ENCODE assay signal across 1 cellular context in the genomic region with DNA sequence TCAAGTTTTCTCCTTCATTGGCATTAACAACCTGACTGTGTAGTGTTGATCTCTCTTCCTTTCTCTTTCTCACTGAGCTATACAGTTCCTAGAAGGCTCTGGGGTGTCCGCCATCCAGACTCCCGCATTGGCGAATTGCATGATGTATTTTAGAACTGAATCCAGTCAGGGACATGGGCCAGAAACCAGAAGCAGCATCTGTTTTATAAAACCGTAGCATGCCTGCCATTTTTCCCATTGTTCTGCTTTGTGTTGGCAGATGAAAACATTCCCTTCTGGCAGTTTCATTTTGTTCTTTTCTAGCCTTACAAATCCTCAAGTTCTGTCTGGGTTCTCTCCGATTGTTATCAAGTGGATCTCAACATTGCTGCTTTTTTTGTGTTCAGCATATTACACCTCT.
TF ChIP-seq lines count a peak whose summit lies in the region.

No MANE protein-coding gene starts in this region.

TF ChIP-seq in H1, 55 proteins besides CTCF, POLR2A, EP300 and RAD21:
- no peak for TF ChIP-seq POU5F1 (IDR thresholded peaks at IDR 0.05; ENCODE audit: low read depth, low read length)
- no peak for TF ChIP-seq CHD2 (IDR thresholded peaks at IDR 0.05; ENCODE audit: low read length)
- no peak for TF ChIP-seq RBBP5 (IDR thresholded peaks at IDR 0.05; ENCODE audit: borderline replicate concordance, low read depth, low read length)
- TF ChIP-seq, protein P1, sequence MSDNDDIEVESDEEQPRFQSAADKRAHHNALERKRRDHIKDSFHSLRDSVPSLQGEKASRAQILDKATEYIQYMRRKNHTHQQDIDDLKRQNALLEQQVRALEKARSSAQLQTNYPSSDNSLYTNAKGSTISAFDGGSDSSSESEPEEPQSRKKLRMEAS (IDR thresholded peaks at IDR 0.05), result no peak
- no peak for TF ChIP-seq RNF2 (IDR thresholded peaks at IDR 0.05; ENCODE audit: borderline replicate concordance, low read depth, low read length, missing control alignments, poor library complexity, severe bottlenecking)
- no peak for TF ChIP-seq SIX5 (IDR thresholded peaks at IDR 0.05; ENCODE audit: low read depth, low read length)
- TF ChIP-seq, protein P2, sequence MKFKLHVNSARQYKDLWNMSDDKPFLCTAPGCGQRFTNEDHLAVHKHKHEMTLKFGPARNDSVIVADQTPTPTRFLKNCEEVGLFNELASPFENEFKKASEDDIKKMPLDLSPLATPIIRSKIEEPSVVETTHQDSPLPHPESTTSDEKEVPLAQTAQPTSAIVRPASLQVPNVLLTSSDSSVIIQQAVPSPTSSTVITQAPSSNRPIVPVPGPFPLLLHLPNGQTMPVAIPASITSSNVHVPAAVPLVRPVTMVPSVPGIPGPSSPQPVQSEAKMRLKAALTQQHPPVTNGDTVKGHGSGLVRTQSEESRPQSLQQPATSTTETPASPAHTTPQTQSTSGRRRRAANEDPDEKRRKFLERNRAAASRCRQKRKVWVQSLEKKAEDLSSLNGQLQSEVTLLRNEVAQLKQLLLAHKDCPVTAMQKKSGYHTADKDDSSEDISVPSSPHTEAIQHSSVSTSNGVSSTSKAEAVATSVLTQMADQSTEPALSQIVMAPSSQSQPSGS (IDR thresholded peaks at IDR 0.05; ENCODE audit: low read length), result no peak
- no peak for TF ChIP-seq CBX5 (IDR thresholded peaks at IDR 0.05; ENCODE audit: low read depth, low read length)
